Comparison of ENCODE assay signal across 8 cellular contexts in the genomic region with DNA sequence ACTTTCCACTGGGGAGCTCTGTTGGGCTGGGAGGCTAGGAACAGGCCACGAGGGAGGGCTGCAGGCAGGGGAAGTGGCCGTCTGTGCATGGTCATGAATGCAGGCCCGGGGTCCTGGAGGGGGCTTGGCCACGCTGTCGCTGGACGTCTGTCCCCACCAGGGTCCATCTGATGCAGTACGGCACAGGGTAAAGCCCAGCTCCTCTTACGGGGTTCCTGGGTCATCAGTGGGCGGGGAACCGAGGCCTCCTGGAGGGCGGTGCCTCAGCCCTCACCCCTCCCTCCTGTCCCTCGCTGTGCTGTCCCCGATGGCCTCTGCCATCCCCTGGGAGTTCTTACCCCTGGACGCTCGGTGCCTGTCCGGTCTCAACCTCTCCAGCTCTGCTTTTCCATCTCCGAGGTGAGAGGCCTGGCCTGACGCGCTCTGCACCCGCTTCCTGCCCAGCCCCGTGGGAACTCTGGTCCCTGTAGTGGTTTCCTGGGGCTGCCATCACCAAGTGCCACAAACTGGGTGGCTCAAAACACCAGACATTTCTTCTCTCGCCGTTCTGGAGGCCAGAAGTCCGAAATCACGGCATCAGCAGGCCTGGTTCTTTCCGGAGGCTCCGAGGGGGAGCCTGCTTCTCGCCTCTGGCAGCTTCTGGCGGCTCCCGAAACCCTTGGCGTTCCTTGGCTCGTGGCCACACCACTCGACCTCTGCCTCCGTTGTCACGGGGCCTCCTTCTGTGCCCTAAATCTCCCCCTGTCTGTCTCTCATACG.
DNase-seq lines count a peak whose midpoint lies in the region; ATAC-seq and TF ChIP-seq lines count a peak whose summit lies in the region.

No MANE protein-coding gene starts in this region.

- peak; percentile 45 for TF ChIP-seq POLR2A in GM18505 (IDR thresholded peaks at IDR 0.05; ENCODE audit: borderline replicate concordance, extremely low read depth, insufficient read depth, insufficient read length)
- no peak for TF ChIP-seq POLR2A in sigmoid colon (IDR thresholded peaks at IDR 0.05)

- H3K27ac Mint-ChIP-seq in T-cell (peak overlapping the region in 1 of 2 donors; percentile 72), endothelial cell (ENCODE audit: unreplicated experiment) (no peak overlapping the region)

- intact Hi-C loops in sigmoid colon (cut with DNase I) = loop anchor here (1.0 to 5.0 kb wide), 2 partner anchors 41 to 100 kb away; no protein-coding TSS in a partner anchor

- POLR2A ChIA-PET in T-cell (lab: Charles Lee) = interaction anchor here in 1 of 2 donors (0.6 kb wide), 1 partner anchor 870 kb away, joined by 3 read pairs; no protein-coding TSS in a partner anchor

- no peaks in the 10 kb centered on the region for H3K9me3 ChIP-seq in sigmoid colon

- no peaks in the 10 kb centered on the region for H3K27me3 ChIP-seq in sigmoid colon

- H3K36me3 ChIP-seq in sigmoid colon = no peaks in the 10 kb centered on the region

- H3K4me3 Mint-ChIP-seq in T-cell (peak overlapping the region in 2 of 3 donors; percentile 31 to 81), endothelial cell (ENCODE audit: unreplicated experiment) (no peak overlapping the region)

- TF ChIP-seq CTCF in sigmoid colon (IDR thresholded peaks at IDR 0.05) = no peak
- no peak for TF ChIP-seq CTCF in endothelial cell (IDR thresholded peaks at IDR 0.05; ENCODE audit: unreplicated experiment)

- peak in 5 of 34 experiments; percentile 9 to 28 (median 25) for DNase-seq in T-cell
- peak; percentile 61 for DNase-seq in glomerular visceral epithelial cell (ENCODE audit: extremely low spot score)
- peak; percentile 82 for DNase-seq in sigmoid colon
- DNase-seq in dermis blood vessel endothelial cell = no peak
- no peak for DNase-seq in endothelial cell (ENCODE audit: low spot score)
- DNase-seq in dedifferentiated amniotic fluid mesenchymal stem cell (ENCODE audit: extremely low spot score) = no peak

- H3K9me3 Mint-ChIP-seq in T-cell (no peaks in the 10 kb centered on the region), endothelial cell (ENCODE audit: unreplicated experiment) (no peaks in the 10 kb centered on the region)

- ATAC-seq in GM18505 (IDR thresholded peaks at IDR 0.05; ENCODE audit: unreplicated experiment) = no peak
- no peak for ATAC-seq in T-cell (replicated peaks in 1 of 4)
- no peak for ATAC-seq in HG03378 (IDR thresholded peaks at IDR 0.05; ENCODE audit: unreplicated experiment)

- CTCF ChIA-PET in T-cell (lab: Charles Lee) = no interaction called here

- peaks cover 0 to 94% (median 86%) of the 10 kb centered on the region in 4 donors for H3K4me1 ChIP-seq in sigmoid colon

- H3K4me1 Mint-ChIP-seq in T-cell (peaks cover 44 to 74% (median 63%) of the 10 kb centered on the region in 3 donors), endothelial cell (ENCODE audit: unreplicated experiment) (peaks cover 29% of the 10 kb centered on the region)

- TF ChIP-seq EP300 in sigmoid colon (IDR thresholded peaks at IDR 0.05) = no peak

- H3K27me3 Mint-ChIP-seq in T-cell (no peaks in the 10 kb centered on the region), endothelial cell (ENCODE audit: unreplicated experiment) (peaks cover 7% of the 10 kb centered on the region)

- peak overlapping the region in 2 of 4 donors; percentile 7 to 32 for H3K4me3 ChIP-seq in sigmoid colon

- H3K36me3 Mint-ChIP-seq in T-cell (no peaks in the 10 kb centered on the region), endothelial cell (ENCODE audit: low read depth, unreplicated experiment) (no peaks in the 10 kb centered on the region)

- peak overlapping the region; percentile 91 to 92 (median 92) for H3K27ac ChIP-seq in sigmoid colon

- 60 to 82% methylated on average over 36 of the region's 36 CpGs for WGBS in sigmoid colon, 2 donors

Comparison
In these comparisons a context has a peak if more than half of its experiments do, and no peak if none do; other contexts are left out.
1. DNase-seq: peak in glomerular visceral epithelial cell (single experiment) and sigmoid colon (single experiment); none in dermis blood vessel endothelial cell (single experiment), endothelial cell (single experiment) and dedifferentiated amniotic fluid mesenchymal stem cell (single experiment).